In the genomic region with DNA sequence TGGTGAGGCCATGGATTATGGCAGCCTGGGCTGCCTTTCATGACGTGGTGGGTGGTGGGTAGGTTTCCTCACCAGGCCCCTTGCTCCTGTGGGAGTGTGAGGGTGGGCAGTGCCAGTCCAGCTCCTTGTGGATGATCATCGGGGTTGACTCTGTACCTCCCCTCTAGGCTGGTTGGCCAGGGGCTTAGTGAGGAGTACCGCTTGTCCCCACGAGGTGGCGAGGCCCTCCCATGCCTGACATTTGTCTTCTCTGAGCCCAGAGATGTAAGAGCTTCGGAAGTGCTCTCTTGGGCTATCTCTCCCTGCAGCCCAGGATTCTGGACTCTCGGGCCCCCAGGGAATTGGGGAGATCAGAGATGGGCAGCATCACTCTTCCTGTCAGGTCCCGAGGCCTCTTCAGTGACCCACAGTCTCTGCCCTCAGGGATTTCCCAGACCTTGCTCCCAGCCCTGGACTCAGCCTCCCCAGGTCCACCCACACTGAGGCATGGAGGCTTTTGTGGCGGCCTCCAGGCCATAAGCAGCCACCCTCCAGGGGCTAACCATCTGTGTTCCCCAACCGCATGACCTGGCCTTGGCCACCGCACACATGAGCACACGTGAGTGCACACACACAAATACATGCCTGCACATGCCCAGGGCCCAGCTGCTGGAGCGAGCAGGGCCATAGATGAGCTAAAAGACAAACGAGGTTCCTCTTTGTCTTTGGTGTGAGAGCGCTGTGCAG, we compare ENCODE assay signal across 8 cellular contexts.
DNase-seq lines count a peak whose midpoint lies in the region; ATAC-seq and TF ChIP-seq lines count a peak whose summit lies in the region.

No MANE protein-coding gene starts in this region.

- DNase-seq in NCI-H2171 (lab: John Stamatoyannopoulos, UW) (peak; percentile 62), glomerular visceral epithelial cell (ENCODE audit: extremely low spot score) (peak; percentile 68), retinal pigment epithelial cell (ENCODE audit: low read depth) (no peak), NCI-H187 treated with DMSO at 0.1 percent for 48 hours (lab: John Stamatoyannopoulos, UW) (no peak)
- peak; percentile 71 for DNase-seq in activated CD8-positive, alpha-beta memory T cell treated with anti-CD3 and anti-CD28 coated beads, Interleukin-2, amount 50 U/mL, for 48 hours

- TF ChIP-seq CTCF in C4-2B (conservative IDR thresholded peaks at IDR 0.05): peak; percentile 31
- TF ChIP-seq CTCF in retinal pigment epithelial cell (conservative IDR thresholded peaks at IDR 0.05; ENCODE audit: low read depth, low read length): peak; percentile 91

- H3K4me3 ChIP-seq in retinal pigment epithelial cell (ENCODE audit: low read length): no peak overlapping the region

- H3K27ac ChIP-seq in C4-2B: no peak overlapping the region

- ATAC-seq in GM18517 (IDR thresholded peaks at IDR 0.05; ENCODE audit: unreplicated experiment) (peak; percentile 68), HG02885 (IDR thresholded peaks at IDR 0.05; ENCODE audit: poor library complexity, unreplicated experiment) (peak; percentile 75)

Comparison
In these comparisons a context has a peak if more than half of its experiments do, and no peak if none do; other contexts are left out.
1. DNase-seq: peak in NCI-H2171 (single experiment), activated CD8-positive, alpha-beta memory T cell treated with anti-CD3 and anti-CD28 coated beads, Interleukin-2, amount 50 U/mL, for 48 hours (single experiment) and glomerular visceral epithelial cell (single experiment); none in retinal pigment epithelial cell (single experiment) and NCI-H187 treated with DMSO at 0.1 percent for 48 hours (single experiment).